In genomic region chr4:94444771-94445170, GRCh38 we compare ENCODE assay signal across 24 cellular contexts.
"Had no signal": no experiment of that assay in that cellular context is flagged by ENCODE, and none has a peak within 500 bp of the region (broad histone marks: within the 10 kb centered on the region; RNA-seq: fewer than 3 reads in every experiment).

No MANE protein-coding gene starts in this region.

- H3K27me3 ChIP-seq: colonic mucosa, pancreas, right lobe of liver had no signal

- H3K36me3 ChIP-seq: colonic mucosa, lower lobe of right lung, pancreas, right lobe of liver, spleen had no signal

- H3K27ac ChIP-seq: colonic mucosa, lower lobe of right lung, pancreas, right lobe of liver, spleen had no signal

- H3K27ac Mint-ChIP-seq: activated B cell treated with CpG ODN at 0.5 μM for 24 hours; activated CD8-positive, alpha-beta T cell treated with anti-CD3 and anti-CD28 coated beads for 36 hours; activated naive CD8-positive, alpha-beta T cell treated with anti-CD3 and anti-CD28 coated beads for 36 hours; activated T-helper 17 cell treated with anti-CD3 and anti-CD28 coated beads, Interleukin-2, amount 50 U/mL, for 72 hours; brain; naive thymus-derived CD8-positive, alpha-beta T cell; stimulated activated memory B cell treated with anti-CD40 and anti-IgM and Interleukin-4, amounts not matched to agents 10 μg/mL and 1 μg/mL and 100 μg/mL, for 72 hours had no signal

- H3K4me1 Mint-ChIP-seq: activated B cell treated with CpG ODN at 0.5 μM for 24 hours; activated naive CD8-positive, alpha-beta T cell treated with anti-CD3 and anti-CD28 coated beads for 36 hours; activated T-helper 17 cell treated with anti-CD3 and anti-CD28 coated beads, Interleukin-2, amount 50 U/mL, for 72 hours; brain; naive thymus-derived CD8-positive, alpha-beta T cell; stimulated activated memory B cell treated with anti-CD40 and anti-IgM and Interleukin-4, amounts not matched to agents 10 μg/mL and 1 μg/mL and 100 μg/mL, for 72 hours had no signal

- H3K9me3 ChIP-seq: colonic mucosa, lower lobe of right lung, pancreas, right lobe of liver, spleen had no signal

- H3K4me3 Mint-ChIP-seq: activated B cell treated with CpG ODN at 0.5 μM for 24 hours; activated CD8-positive, alpha-beta T cell treated with anti-CD3 and anti-CD28 coated beads for 36 hours; activated naive CD8-positive, alpha-beta T cell treated with anti-CD3 and anti-CD28 coated beads for 36 hours; activated T-helper 17 cell treated with anti-CD3 and anti-CD28 coated beads, Interleukin-2, amount 50 U/mL, for 72 hours; brain; naive thymus-derived CD8-positive, alpha-beta T cell; stimulated activated memory B cell treated with anti-CD40 and anti-IgM and Interleukin-4, amounts not matched to agents 10 μg/mL and 1 μg/mL and 100 μg/mL, for 72 hours had no signal

- H3K36me3 Mint-ChIP-seq: activated naive CD8-positive, alpha-beta T cell treated with anti-CD3 and anti-CD28 coated beads for 36 hours; brain; naive thymus-derived CD8-positive, alpha-beta T cell; stimulated activated memory B cell treated with anti-CD40 and anti-IgM and Interleukin-4, amounts not matched to agents 10 μg/mL and 1 μg/mL and 100 μg/mL, for 72 hours had no signal

- ATAC-seq: activated CD8-positive, alpha-beta T cell treated with anti-CD3 and anti-CD28 coated beads for 36 hours; activated T-helper 17 cell treated with anti-CD3 and anti-CD28 coated beads, Interleukin-2, amount 50 U/mL, for 72 hours; left colon; lower lobe of right lung; naive thymus-derived CD8-positive, alpha-beta T cell; pancreas; right lobe of liver; stimulated activated memory B cell treated with anti-CD40 and anti-IgM and Interleukin-4, amounts not matched to agents 10 μg/mL and 1 μg/mL and 100 μg/mL, for 72 hours had no signal

- H3K9me3 Mint-ChIP-seq: activated B cell treated with CpG ODN at 0.5 μM for 24 hours; activated CD8-positive, alpha-beta T cell treated with anti-CD3 and anti-CD28 coated beads for 36 hours; activated naive CD8-positive, alpha-beta T cell treated with anti-CD3 and anti-CD28 coated beads for 36 hours; activated T-helper 17 cell treated with anti-CD3 and anti-CD28 coated beads, Interleukin-2, amount 50 U/mL, for 72 hours; brain; naive thymus-derived CD8-positive, alpha-beta T cell; stimulated activated memory B cell treated with anti-CD40 and anti-IgM and Interleukin-4, amounts not matched to agents 10 μg/mL and 1 μg/mL and 100 μg/mL, for 72 hours had no signal

- H3K4me3 ChIP-seq: colonic mucosa, lower lobe of right lung, pancreas, right lobe of liver, spleen had no signal

- DNase-seq: activated B cell treated with CpG ODN at 0.5 μM for 24 hours; activated CD4-positive, alpha-beta T cell treated with anti-CD3 and anti-CD28 coated beads for 48 hours; activated CD8-positive, alpha-beta T cell treated with anti-CD3 and anti-CD28 coated beads for 36 hours; activated naive CD4-positive, alpha-beta T cell; activated naive CD8-positive, alpha-beta T cell treated with anti-CD3 and anti-CD28 coated beads for 36 hours; activated T-cell treated with anti-CD3 and anti-CD28 coated beads, Interleukin-2, amount 50 U/mL, for 1 hour; amygdala; central memory CD4-positive, alpha-beta T cell; colonic mucosa; erythroblast; hippocampal formation; islet precursor cell; left colon; lower lobe of right lung; naive thymus-derived CD8-positive, alpha-beta T cell; pancreas; right lobe of liver; spleen; stimulated activated CD4-positive, alpha-beta T cell treated with anti-CD3 and anti-CD28 coated beads, Interleukin-4, amount 100 ng/mL, for 4 hours; T-helper 1 cell; T-helper 9 cell had no signal
